ENCODE assay signal across 8 cellular contexts in the genomic region with DNA sequence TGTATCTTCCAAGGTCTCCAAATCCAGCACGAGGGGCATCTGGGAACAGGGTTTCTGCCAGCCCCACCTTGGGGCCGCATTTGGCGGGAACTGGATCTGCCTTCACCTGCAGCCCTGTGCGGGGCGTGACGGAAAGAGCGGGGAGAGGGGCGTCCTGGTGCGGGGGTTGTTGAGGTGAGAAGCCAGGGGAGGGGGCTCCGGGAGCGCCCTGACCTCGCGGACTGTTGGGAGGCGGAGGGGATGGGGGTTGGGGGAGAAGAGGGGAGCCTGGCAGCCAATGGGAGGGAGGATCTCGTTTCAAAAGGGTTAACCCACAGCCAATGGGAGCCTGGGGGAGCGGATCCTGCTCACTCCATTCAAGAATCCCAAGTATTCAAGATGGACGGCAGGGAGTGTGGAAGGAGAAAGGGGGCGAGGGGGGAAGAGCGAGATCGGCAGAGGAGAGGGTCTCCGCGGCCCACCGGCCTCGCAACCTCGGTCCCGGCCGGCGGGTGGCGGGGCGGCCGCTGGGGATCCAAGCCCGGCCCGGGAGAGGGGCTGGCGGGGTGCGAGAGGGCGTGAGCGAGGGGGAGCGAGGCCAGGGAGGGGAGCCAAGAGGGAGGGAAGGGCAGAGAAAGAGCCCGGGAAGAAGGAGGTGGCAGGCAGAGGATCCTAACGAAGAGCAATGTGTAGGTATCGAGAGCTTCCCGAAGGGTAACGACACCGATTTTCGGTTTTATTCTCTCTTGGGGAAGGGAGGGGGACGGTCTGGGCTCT. TPM values are rescaled to one million over a fixed set of nuclear protein-coding genes. Genes with fewer than 3 reads are reported as not detected.
DNase-seq lines count a peak whose midpoint lies in the region; ATAC-seq and FAIRE-seq lines count a peak whose summit lies in the region.

No MANE protein-coding gene starts in this region.

- intact Hi-C loops in activated T-helper 1 cell treated with anti-CD3 and anti-CD28 coated beads, Interleukin-12 subunit alpha, Interleukin-12 subunit beta, Interleukin-2, Interleukin-4 antibody, amounts not matched to agents 30 ng/mL and 10 ng/mL and 1 ng/mL, durations not matched to agents 14 hours and 24 hours and 36 hours (cut with micrococcal nuclease) = no loop called here

- FAIRE-seq in frontal cortex (lab: Jason Lieb, UNC) = no peak

- ATAC-seq in natural killer cell treated with Interleukin-12 subunit alpha and Interleukin-12 subunit beta and Interleukin-15 and Interleukin-18, amount 100 ng/mL, for 72 hours = peak; percentile 41 to 50
- ATAC-seq in HG02973 (IDR thresholded peaks at IDR 0.05; ENCODE audit: unreplicated experiment) (no peak), HG02588 (IDR thresholded peaks at IDR 0.05; ENCODE audit: unreplicated experiment) (no peak)

- H3K27me3 Mint-ChIP-seq in activated naive CD4-positive, alpha-beta T cell treated with anti-CD3 and anti-CD28 coated beads, Interleukin-2, amount 50 U/mL, for 24 hours = peaks cover 8% of the 10 kb centered on the region
- H3K27me3 Mint-ChIP-seq in activated T-helper 1 cell treated with anti-CD3 and anti-CD28 coated beads, Interleukin-12 subunit alpha, Interleukin-12 subunit beta, Interleukin-2, Interleukin-4 antibody, amounts not matched to agents 30 ng/mL and 10 ng/mL and 1 ng/mL, durations not matched to agents 14 hours and 24 hours and 36 hours (ENCODE audit: insufficient read depth) = peaks cover 23% of the 10 kb centered on the region
- peaks cover 17 to 24% of the 10 kb centered on the region in 2 donors for H3K27me3 Mint-ChIP-seq in natural killer cell treated with Interleukin-12 subunit alpha and Interleukin-12 subunit beta and Interleukin-15 and Interleukin-18, amount 100 ng/mL, for 72 hours

- peak overlapping the region; percentile 89 for H3K4me3 Mint-ChIP-seq in activated naive CD4-positive, alpha-beta T cell treated with anti-CD3 and anti-CD28 coated beads, Interleukin-2, amount 50 U/mL, for 24 hours
- H3K4me3 Mint-ChIP-seq in activated T-helper 1 cell treated with anti-CD3 and anti-CD28 coated beads, Interleukin-12 subunit alpha, Interleukin-12 subunit beta, Interleukin-2, Interleukin-4 antibody, amounts not matched to agents 30 ng/mL and 10 ng/mL and 1 ng/mL, durations not matched to agents 14 hours and 24 hours and 36 hours = peak overlapping the region; percentile 91
- peak overlapping the region; percentile 85 for H3K4me3 Mint-ChIP-seq in natural killer cell treated with Interleukin-12 subunit alpha and Interleukin-12 subunit beta and Interleukin-15 and Interleukin-18, amount 100 ng/mL, for 72 hours

- H3K9me3 Mint-ChIP-seq in activated naive CD4-positive, alpha-beta T cell treated with anti-CD3 and anti-CD28 coated beads, Interleukin-2, amount 50 U/mL, for 24 hours = no peaks in the 10 kb centered on the region
- H3K9me3 Mint-ChIP-seq in activated T-helper 1 cell treated with anti-CD3 and anti-CD28 coated beads, Interleukin-12 subunit alpha, Interleukin-12 subunit beta, Interleukin-2, Interleukin-4 antibody, amounts not matched to agents 30 ng/mL and 10 ng/mL and 1 ng/mL, durations not matched to agents 14 hours and 24 hours and 36 hours = no peaks in the 10 kb centered on the region
- H3K9me3 Mint-ChIP-seq in natural killer cell treated with Interleukin-12 subunit alpha and Interleukin-12 subunit beta and Interleukin-15 and Interleukin-18, amount 100 ng/mL, for 72 hours = no peaks in the 10 kb centered on the region

- H3K36me3 Mint-ChIP-seq in activated naive CD4-positive, alpha-beta T cell treated with anti-CD3 and anti-CD28 coated beads, Interleukin-2, amount 50 U/mL, for 24 hours = no peaks in the 10 kb centered on the region
- no peaks in the 10 kb centered on the region for H3K36me3 Mint-ChIP-seq in activated T-helper 1 cell treated with anti-CD3 and anti-CD28 coated beads, Interleukin-12 subunit alpha, Interleukin-12 subunit beta, Interleukin-2, Interleukin-4 antibody, amounts not matched to agents 30 ng/mL and 10 ng/mL and 1 ng/mL, durations not matched to agents 14 hours and 24 hours and 36 hours (ENCODE audit: low read depth)
- H3K36me3 Mint-ChIP-seq in natural killer cell treated with Interleukin-12 subunit alpha and Interleukin-12 subunit beta and Interleukin-15 and Interleukin-18, amount 100 ng/mL, for 72 hours = no peaks in the 10 kb centered on the region

- peaks cover 17% of the 10 kb centered on the region for H3K4me1 Mint-ChIP-seq in activated naive CD4-positive, alpha-beta T cell treated with anti-CD3 and anti-CD28 coated beads, Interleukin-2, amount 50 U/mL, for 24 hours
- H3K4me1 Mint-ChIP-seq in activated T-helper 1 cell treated with anti-CD3 and anti-CD28 coated beads, Interleukin-12 subunit alpha, Interleukin-12 subunit beta, Interleukin-2, Interleukin-4 antibody, amounts not matched to agents 30 ng/mL and 10 ng/mL and 1 ng/mL, durations not matched to agents 14 hours and 24 hours and 36 hours (ENCODE audit: low read depth) = peaks cover 22% of the 10 kb centered on the region
- peaks cover 14 to 15% of the 10 kb centered on the region in 2 donors for H3K4me1 Mint-ChIP-seq in natural killer cell treated with Interleukin-12 subunit alpha and Interleukin-12 subunit beta and Interleukin-15 and Interleukin-18, amount 100 ng/mL, for 72 hours (ENCODE audit: low read depth in 2 of 2)

- H3K27ac Mint-ChIP-seq in activated naive CD4-positive, alpha-beta T cell treated with anti-CD3 and anti-CD28 coated beads, Interleukin-2, amount 50 U/mL, for 24 hours = peak overlapping the region; percentile 65
- peak overlapping the region; percentile 74 for H3K27ac Mint-ChIP-seq in activated T-helper 1 cell treated with anti-CD3 and anti-CD28 coated beads, Interleukin-12 subunit alpha, Interleukin-12 subunit beta, Interleukin-2, Interleukin-4 antibody, amounts not matched to agents 30 ng/mL and 10 ng/mL and 1 ng/mL, durations not matched to agents 14 hours and 24 hours and 36 hours
- H3K27ac Mint-ChIP-seq in natural killer cell treated with Interleukin-12 subunit alpha and Interleukin-12 subunit beta and Interleukin-15 and Interleukin-18, amount 100 ng/mL, for 72 hours = peak overlapping the region in 1 of 2 donors; percentile 76

- DNase-seq in activated naive CD4-positive, alpha-beta T cell treated with Interleukin-2 at 50 U/mL for 16 hours = no peak
- peak; percentile 87 for DNase-seq in NCI-H146 (lab: John Stamatoyannopoulos, UW)
- DNase-seq in activated T-helper 1 cell treated with anti-CD3 and anti-CD28 coated beads, Interleukin-12 subunit alpha, Interleukin-12 subunit beta, Interleukin-2, Interleukin-4 antibody, amounts not matched to agents 30 ng/mL and 10 ng/mL and 1 ng/mL, durations not matched to agents 14 hours and 24 hours and 36 hours (ENCODE audit: low spot score) = no peak
- peak; percentile 66 to 88 for DNase-seq in frontal cortex (ENCODE audit: low spot score in 2 of 2)
- DNase-seq in natural killer cell treated with Interleukin-12 subunit alpha and Interleukin-12 subunit beta and Interleukin-15 and Interleukin-18, amount 100 ng/mL, for 72 hours (ENCODE audit: low spot score) = no peak

RNA-seq across cellular contexts. Expression of a gene that starts 11.5 kb away (rescaled TPM):
- total RNA-seq in activated T-helper 1 cell treated with anti-CD3 and anti-CD28 coated beads, Interleukin-12 subunit alpha, Interleukin-12 subunit beta, Interleukin-2, Interleukin-4 antibody, amounts not matched to agents 30 ng/mL and 10 ng/mL and 1 ng/mL, durations not matched to agents 14 hours and 24 hours and 36 hours = 0.26 and 0.39 TPM in 2 replicates
- total RNA-seq in frontal cortex = 5.3 TPM
- total RNA-seq in natural killer cell treated with Interleukin-12 subunit alpha and Interleukin-12 subunit beta and Interleukin-15 and Interleukin-18, amount 100 ng/mL, for 72 hours = not detected

RNA-seq across cellular contexts. Expression of a gene that starts 19.4 kb away (rescaled TPM):
- total RNA-seq in activated T-helper 1 cell treated with anti-CD3 and anti-CD28 coated beads, Interleukin-12 subunit alpha, Interleukin-12 subunit beta, Interleukin-2, Interleukin-4 antibody, amounts not matched to agents 30 ng/mL and 10 ng/mL and 1 ng/mL, durations not matched to agents 14 hours and 24 hours and 36 hours = 17.8 and 19.1 TPM in 2 replicates
- 17.1 TPM for total RNA-seq in frontal cortex
- 10 to 100 TPM; 16.5 to 23.0 TPM for total RNA-seq in natural killer cell treated with Interleukin-12 subunit alpha and Interleukin-12 subunit beta and Interleukin-15 and Interleukin-18, amount 100 ng/mL, for 72 hours

RNA-seq across cellular contexts. Expression of a gene that starts 29.7 kb away (rescaled TPM):
- total RNA-seq in activated T-helper 1 cell treated with anti-CD3 and anti-CD28 coated beads, Interleukin-12 subunit alpha, Interleukin-12 subunit beta, Interleukin-2, Interleukin-4 antibody, amounts not matched to agents 30 ng/mL and 10 ng/mL and 1 ng/mL, durations not matched to agents 14 hours and 24 hours and 36 hours = 78.4 and 79.1 TPM in 2 replicates
- 15.1 TPM for total RNA-seq in frontal cortex
- total RNA-seq in natural killer cell treated with Interleukin-12 subunit alpha and Interleukin-12 subunit beta and Interleukin-15 and Interleukin-18, amount 100 ng/mL, for 72 hours = 10 to 100 TPM; 66.2 to 91.9 TPM

RNA-seq across cellular contexts. Expression of a gene that starts 40.7 kb away (rescaled TPM):
- total RNA-seq in activated T-helper 1 cell treated with anti-CD3 and anti-CD28 coated beads, Interleukin-12 subunit alpha, Interleukin-12 subunit beta, Interleukin-2, Interleukin-4 antibody, amounts not matched to agents 30 ng/mL and 10 ng/mL and 1 ng/mL, durations not matched to agents 14 hours and 24 hours and 36 hours = not detected in 2 replicates
- total RNA-seq in frontal cortex = 7.3 TPM
- not detected for total RNA-seq in natural killer cell treated with Interleukin-12 subunit alpha and Interleukin-12 subunit beta and Interleukin-15 and Interleukin-18, amount 100 ng/mL, for 72 hours

Comparison
In these comparisons a context has a peak if more than half of its experiments do, and no peak if none do; other contexts are left out.
1. DNase-seq: peak in NCI-H146 (single experiment) and frontal cortex (2 of 2); none in activated naive CD4-positive, alpha-beta T cell treated with Interleukin-2 at 50 U/mL for 16 hours (single experiment), activated T-helper 1 cell treated with anti-CD3 and anti-CD28 coated beads, Interleukin-12 subunit alpha, Interleukin-12 subunit beta, Interleukin-2, Interleukin-4 antibody, amounts not matched to agents 30 ng/mL and 10 ng/mL and 1 ng/mL, durations not matched to agents 14 hours and 24 hours and 36 hours (single experiment) and natural killer cell treated with Interleukin-12 subunit alpha and Interleukin-12 subunit beta and Interleukin-15 and Interleukin-18, amount 100 ng/mL, for 72 hours (single experiment).
2. ATAC-seq: peak in natural killer cell treated with Interleukin-12 subunit alpha and Interleukin-12 subunit beta and Interleukin-15 and Interleukin-18, amount 100 ng/mL, for 72 hours (2 of 2); none in HG02973 (single experiment) and HG02588 (single experiment).
3. Peak in every context shown above with its lines, with median percentiles within 50 percentile points of each other: H3K4me3 Mint-ChIP-seq.